ENCODE assay signal across 7 cellular contexts in the genomic region with DNA sequence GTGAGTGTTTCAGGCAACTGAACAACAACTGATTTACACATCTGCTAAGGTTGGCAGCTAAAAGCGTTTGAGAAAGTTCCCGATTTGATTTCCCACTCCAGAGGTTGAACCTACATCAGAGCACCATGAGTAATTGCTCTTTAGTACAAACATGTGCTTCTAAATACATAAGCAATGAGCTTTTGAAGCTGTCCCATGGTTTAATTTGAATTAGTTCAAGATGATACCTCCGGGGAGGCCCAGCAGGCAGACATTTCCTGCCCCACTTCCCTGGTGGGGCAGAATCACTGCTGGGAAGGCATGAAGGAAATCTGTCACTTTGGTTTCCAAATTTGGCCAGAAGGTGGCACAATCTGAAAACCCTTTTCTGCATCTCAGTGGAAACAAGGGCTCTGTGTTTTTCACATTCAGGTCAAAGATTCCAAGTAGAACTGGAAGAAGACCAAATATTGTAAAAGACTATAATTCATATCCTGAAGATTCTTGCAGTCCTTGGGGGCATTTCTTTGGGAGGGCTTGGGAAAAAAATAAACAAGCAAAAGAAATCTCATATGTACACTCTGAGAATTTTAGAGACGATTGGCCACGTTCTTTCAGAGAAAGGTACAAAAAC.
DNase-seq lines count a peak whose midpoint lies in the region; ATAC-seq, FAIRE-seq and TF ChIP-seq lines count a peak whose summit lies in the region.

No MANE protein-coding gene starts in this region.

- no peaks in the 10 kb centered on the region for H3K36me3 ChIP-seq in OCI-LY3 (replicated peaks; ENCODE audit: low read depth, low read length)
- H3K36me3 ChIP-seq in bronchial epithelial cell (ENCODE audit: control insufficient read depth, insufficient read depth, low read length): no peaks in the 10 kb centered on the region
- no peaks in the 10 kb centered on the region for H3K36me3 ChIP-seq in smooth muscle cell (ENCODE audit: low read depth)

- no peaks in the 10 kb centered on the region for H3K79me2 ChIP-seq in OCI-LY3 (ENCODE audit: low read length)
- H3K79me2 ChIP-seq in smooth muscle cell (ENCODE audit: low read depth): no peaks in the 10 kb centered on the region

- TF ChIP-seq CTCF in OCI-LY3 (IDR thresholded peaks at IDR 0.05; ENCODE audit: low read depth, low read length): peak; percentile 83
- peak; percentile 62 for TF ChIP-seq CTCF in bronchial epithelial cell (IDR thresholded peaks at IDR 0.05; ENCODE audit: insufficient read depth, low read length, severe bottlenecking)
- peak; percentile 73 for TF ChIP-seq CTCF in smooth muscle cell (IDR thresholded peaks at IDR 0.05; ENCODE audit: borderline replicate concordance, insufficient read depth, poor library complexity, severe bottlenecking)

- H3K27me3 ChIP-seq in OCI-LY3 (ENCODE audit: low read depth, low read length) (no peaks in the 10 kb centered on the region), bronchial epithelial cell (ENCODE audit: control insufficient read depth, insufficient read depth, low read length) (peaks cover 2% of the 10 kb centered on the region), smooth muscle cell (ENCODE audit: low read depth) (no peaks in the 10 kb centered on the region)

- H4K20me1 ChIP-seq in OCI-LY3 (ENCODE audit: insufficient read depth, low read length) (no peaks in the 10 kb centered on the region), smooth muscle cell (ENCODE audit: low read depth) (no peaks in the 10 kb centered on the region)

- FAIRE-seq in bronchial epithelial cell (lab: Jason Lieb, UNC): no peak
- peak; percentile 87 for FAIRE-seq in islet of Langerhans (lab: Jason Lieb, UNC)

- H3K9ac ChIP-seq in OCI-LY3 (ENCODE audit: low read length) (peak overlapping the region; percentile 2; the same call in 1 of the 2 replicates), smooth muscle cell (ENCODE audit: low read depth) (no peak overlapping the region)

- H3F3A ChIP-seq in smooth muscle cell (ENCODE audit: low read depth): no peaks in the 10 kb centered on the region

- peak; percentile 44 for ATAC-seq in HG03095 (IDR thresholded peaks at IDR 0.05; ENCODE audit: unreplicated experiment)
- no peak for ATAC-seq in HG03457 (IDR thresholded peaks at IDR 0.05; ENCODE audit: unreplicated experiment)

- peak overlapping the region; percentile 44 for H3K4me2 ChIP-seq in OCI-LY3 (ENCODE audit: low read length)
- no peak overlapping the region for H3K4me2 ChIP-seq in smooth muscle cell

- H3K4me1 ChIP-seq in OCI-LY3 (ENCODE audit: low read length) (peaks cover 31% of the 10 kb centered on the region), smooth muscle cell (ENCODE audit: low read depth) (no peaks in the 10 kb centered on the region)

- H3K4me3 ChIP-seq in OCI-LY3 (ENCODE audit: low read length): peak overlapping the region; percentile 31
- H3K4me3 ChIP-seq in bronchial epithelial cell (ENCODE audit: low read depth, low read length): no peak overlapping the region
- H3K4me3 ChIP-seq in smooth muscle cell: no peak overlapping the region

- 55% methylated on average over 5 of the region's 5 CpGs for WGBS in smooth muscle cell (ENCODE audit: low lambda C conversion rate)

- peak overlapping the region; percentile 63 for H2AFZ ChIP-seq in OCI-LY3 (ENCODE audit: low read depth, low read length)
- H2AFZ ChIP-seq in smooth muscle cell (ENCODE audit: low read depth): no peak overlapping the region

- H3K9me3 ChIP-seq in OCI-LY3 (ENCODE audit: insufficient read depth, low read length): no peaks in the 10 kb centered on the region
- H3K9me3 ChIP-seq in smooth muscle cell (replicated peaks; ENCODE audit: low read depth): no peaks in the 10 kb centered on the region

- H3K27ac ChIP-seq in OCI-LY3 (ENCODE audit: low read length) (no peak overlapping the region), smooth muscle cell (ENCODE audit: low read depth) (no peak overlapping the region)

- DNase-seq in ELF-1 (ENCODE audit: low read depth, low spot score) (peak; percentile 72), bronchial epithelial cell (ENCODE audit: low read depth) (peak; percentile 43), smooth muscle cell (lab: John Stamatoyannopoulos, UW; ENCODE audit: unreplicated experiment) (no peak)
